In the genomic region with DNA sequence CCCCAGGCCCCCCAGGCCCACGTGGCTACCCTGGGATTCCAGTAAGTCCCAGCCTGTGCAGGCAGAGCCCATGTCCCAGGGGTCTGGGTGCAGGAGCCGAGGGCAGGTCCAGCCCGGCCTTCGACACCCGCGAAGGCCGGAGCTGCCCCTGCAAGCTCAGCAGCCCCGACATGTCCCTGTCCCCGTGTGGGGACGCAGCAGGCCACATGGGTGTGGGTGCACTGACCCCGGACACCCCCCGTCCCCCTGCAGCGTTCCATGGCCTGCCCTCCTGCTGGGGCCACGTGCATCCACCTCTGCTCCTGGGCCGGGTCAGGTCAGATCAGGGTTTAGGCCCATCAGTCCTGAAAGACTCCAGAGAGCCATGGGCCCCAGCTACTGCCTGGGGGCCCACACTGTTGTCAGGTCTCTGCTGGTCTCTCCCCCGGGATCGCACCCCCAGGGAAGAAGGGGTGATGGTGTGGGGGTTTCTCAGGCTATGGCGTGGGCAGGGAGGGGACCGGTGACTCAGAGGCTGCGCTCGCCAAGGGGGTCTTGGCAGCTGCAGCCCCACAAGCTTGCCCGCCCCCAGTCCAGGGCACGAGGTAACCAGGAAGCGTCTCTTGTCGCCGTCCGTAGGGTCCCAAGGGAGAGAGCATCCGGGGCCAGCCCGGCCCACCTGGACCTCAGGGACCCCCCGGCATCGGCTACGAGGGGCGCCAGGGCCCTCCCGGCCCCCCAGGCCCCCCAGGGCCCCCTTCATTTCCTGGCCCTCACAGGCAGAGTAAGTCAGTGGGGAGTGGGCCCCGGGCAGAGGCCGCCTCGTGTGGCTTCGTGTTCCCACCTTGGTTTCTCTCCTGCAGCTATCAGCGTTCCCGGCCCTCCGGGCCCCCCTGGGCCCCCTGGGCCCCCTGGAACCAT, we compare ENCODE assay signal across 21 cellular contexts. TPM values are rescaled to one million over a fixed set of nuclear protein-coding genes. Genes with fewer than 3 reads are reported as not detected.
DNase-seq lines count a peak whose midpoint lies in the region; ATAC-seq, FAIRE-seq and TF ChIP-seq lines count a peak whose summit lies in the region.
"Had no signal": no experiment of that assay in that cellular context is flagged by ENCODE, and none has a peak within 500 bp of the region (broad histone marks: within the 10 kb centered on the region; RNA-seq: fewer than 3 reads in every experiment).

No MANE protein-coding gene starts in this region.

- no peak overlapping the region for H3K4me3 ChIP-seq in HepG2 (replicated peaks in 1 of 3; ENCODE audit: insufficient read depth in 1 of 3, low read depth in 2 of 3, low read length in 3 of 3)
- H3K4me3 ChIP-seq in sigmoid colon: no peak overlapping the region
- H3K4me3 ChIP-seq: HAP-1, heart right ventricle, prostate gland, thoracic aorta had no signal

- H2AFZ ChIP-seq in HepG2 (ENCODE audit: low read length): no peak overlapping the region

- H4K20me1 ChIP-seq in HepG2 (ENCODE audit: insufficient read depth, low read length): no peaks in the 10 kb centered on the region

- no peaks in the 10 kb centered on the region for H3K27me3 ChIP-seq in HepG2 (ENCODE audit: control insufficient read depth in 1 of 2, insufficient read depth in 2 of 2, low read length in 2 of 2)
- no peaks in the 10 kb centered on the region for H3K27me3 ChIP-seq in sigmoid colon
- H3K27me3 ChIP-seq: heart right ventricle had no signal

- WGBS in HepG2 (ENCODE audit: low lambda C conversion rate): 95% methylated on average over 4 of the region's 41 CpGs
- WGBS in sigmoid colon, 2 donors: 63 to 84% methylated on average over 41 of the region's 41 CpGs

- intact Hi-C loops in HepG2 (cut with micrococcal nuclease; ENCODE audit: unreplicated experiment): no loop called here
- intact Hi-C loops in sigmoid colon (cut with DNase I): no loop called here

- no peak overlapping the region for H3K9ac ChIP-seq in HepG2 (ENCODE audit: insufficient read depth, low read depth, low read length)

- peaks cover 2 to 6% of the 10 kb centered on the region in 2 experiments; a peak in 2 of 5 replicates for H3K36me3 ChIP-seq in HepG2 (replicated peaks in 1 of 2; ENCODE audit: control insufficient read depth in 1 of 2, insufficient read depth in 2 of 2, low read length in 2 of 2)
- H3K36me3 ChIP-seq in sigmoid colon: peaks cover 0 to 19% (median 0%) of the 10 kb centered on the region in 4 donors
- H3K36me3 ChIP-seq: HAP-1, prostate gland had no signal

- TF ChIP-seq CTCF in HepG2 (CRISPR knock-in tag; IDR thresholded peaks at IDR 0.05) (no peak), sigmoid colon (IDR thresholded peaks at IDR 0.05) (no peak)

- no peak for FAIRE-seq in HepG2 (lab: Jason Lieb, UNC)
- FAIRE-seq: small intestine had no signal

- POLR2A ChIA-PET in HepG2 (lab: Yijun Ruan, JAX): interaction anchor here (1.0 kb wide), 1 partner anchor 35 kb away, joined by 3 read pairs; no protein-coding TSS in a partner anchor

- TF ChIP-seq POLR2A in HepG2 (IDR thresholded peaks at IDR 0.05; ENCODE audit: insufficient read depth in 1 of 2, low read depth in 2 of 2, low read length in 2 of 2) (no peak), sigmoid colon (IDR thresholded peaks at IDR 0.05) (no peak)

- in situ Hi-C loops in HepG2 (cut with HindIII; ENCODE audit: extremely low pct_ligation_motif_present, low pct_unique_long_range_greater_than_20kb): no loop called here

- H3K9me3 ChIP-seq in HepG2 (ENCODE audit: low read length): no peaks in the 10 kb centered on the region
- no peaks in the 10 kb centered on the region for H3K9me3 ChIP-seq in sigmoid colon
- H3K9me3 ChIP-seq: HAP-1, heart right ventricle, prostate gland, thoracic aorta had no signal

- peak; percentile 8 for ATAC-seq in esophagus mucosa
- no peak for ATAC-seq in HepG2
- ATAC-seq in HG03521 (IDR thresholded peaks at IDR 0.05; ENCODE audit: unreplicated experiment): no peak
- ATAC-seq in GM21717 (IDR thresholded peaks at IDR 0.05; ENCODE audit: unreplicated experiment): no peak
- ATAC-seq: CD8-positive, alpha-beta T cell; stimulated activated effector memory CD8-positive, alpha-beta T cell treated with anti-CD3 and anti-CD28 coated beads, Interleukin-12 subunit alpha, Interleukin-12 subunit beta, amount 100 ng/mL, for 72 hours had no signal

- H3K27ac ChIP-seq in HepG2 (ENCODE audit: extremely low read length, insufficient read depth, low read length) (no peak overlapping the region), sigmoid colon (no peak overlapping the region)
- H3K27ac ChIP-seq: heart right ventricle, prostate gland, thoracic aorta had no signal

- H3K4me1 ChIP-seq in HepG2 (ENCODE audit: insufficient read depth, low read length) (peaks cover 19% of the 10 kb centered on the region), sigmoid colon (no peaks in the 10 kb centered on the region)
- H3K4me1 ChIP-seq: HAP-1, heart right ventricle, prostate gland had no signal

- TF ChIP-seq EP300 in Ishikawa (IDR thresholded peaks at IDR 0.05; ENCODE audit: borderline replicate concordance) (no peak), HepG2 (IDR thresholded peaks at IDR 0.05; ENCODE audit: low read depth in 2 of 2, low read length in 2 of 2) (no peak), HepG2 (CRISPR knock-in tag; IDR thresholded peaks at IDR 0.05; ENCODE audit: borderline replicate concordance) (no peak), sigmoid colon (IDR thresholded peaks at IDR 0.05) (no peak)

- BruUV-seq in HepG2 (replicated peaks; lab: Mats Ljungman, UMichigan): no TSS peak

- TF ChIP-seq RAD21 in Ishikawa (IDR thresholded peaks at IDR 0.05; ENCODE audit: low read depth): no peak
- no peak for TF ChIP-seq RAD21 in HepG2 (CRISPR knock-in tag; IDR thresholded peaks at IDR 0.05)

- H3K4me2 ChIP-seq in HepG2 (ENCODE audit: low read depth, low read length): no peak overlapping the region

- CTCF ChIA-PET in HepG2 (lab: Yijun Ruan, JAX; ENCODE audit: low intra/inter-chr PET ratio, low total read pairs): no interaction called here

- no peak for DNase-seq in HepG2 (ENCODE audit: low spot score)
- peak; percentile 60 for DNase-seq in sigmoid colon
- no peak for DNase-seq in NCI-H1930 (lab: John Stamatoyannopoulos, UW)
- DNase-seq: activated CD8-positive, alpha-beta memory T cell treated with anti-CD3 and anti-CD28 coated beads, Interleukin-2, amount 50 U/mL, for 48 hours; cerebellar nuclear complex; KG1; NCI-H1436; NCI-H446 treated with DMSO at 0.1 percent for 48 hours; OCI-M1; stimulated activated CD4-positive, alpha-beta T cell treated with anti-CD3 and anti-CD28 coated beads, Interleukin-2, amount 100 ng/mL, for 24 hours had no signal

- no peaks in the 10 kb centered on the region for H3K79me2 ChIP-seq in HepG2 (ENCODE audit: insufficient read depth, low read length)

TF ChIP-seq in Ishikawa, 13 proteins besides CTCF, POLR2A, EP300 and RAD21 (continues in another document):
- TF ChIP-seq, protein P1, sequence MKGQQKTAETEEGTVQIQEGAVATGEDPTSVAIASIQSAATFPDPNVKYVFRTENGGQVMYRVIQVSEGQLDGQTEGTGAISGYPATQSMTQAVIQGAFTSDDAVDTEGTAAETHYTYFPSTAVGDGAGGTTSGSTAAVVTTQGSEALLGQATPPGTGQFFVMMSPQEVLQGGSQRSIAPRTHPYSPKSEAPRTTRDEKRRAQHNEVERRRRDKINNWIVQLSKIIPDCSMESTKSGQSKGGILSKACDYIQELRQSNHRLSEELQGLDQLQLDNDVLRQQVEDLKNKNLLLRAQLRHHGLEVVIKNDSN (IDR thresholded peaks at IDR 0.05): no peak

TF ChIP-seq in HepG2, 621 proteins besides CTCF, POLR2A, EP300 and RAD21:
- TF ChIP-seq PCBP1 (IDR thresholded peaks at IDR 0.05; ENCODE audit: borderline replicate concordance, low read depth, low read length) (0 out of 2 replicates have a peak, but pooled peaks have one; percentile 7), AGO1 (IDR thresholded peaks at IDR 0.05; ENCODE audit: low read depth, low read length, poor library complexity, severe bottlenecking) (peak; percentile 21), AGO2 (optimal IDR thresholded peaks at IDR 0.05; ENCODE audit: low read depth, low read length) (peak; percentile 77), U2AF1 (optimal IDR thresholded peaks at IDR 0.05; ENCODE audit: low read depth, low read length) (no peak), FOXC1 (CRISPR knock-in tag; IDR thresholded peaks at IDR 0.05; ENCODE audit: borderline replicate concordance) (no peak)

RNA-seq across cellular contexts. Expression of a gene that starts 37.5 kb away (rescaled TPM):
- total RNA-seq in esophagus mucosa (3.1 TPM), HepG2 (2016; rRNA removed; fragmentation: Illumina TruSeq; extraction: Trizol) (12.6 and 21.8 TPM in 2 replicates), sigmoid colon (1 to 10 TPM; 2.1 to 6.4 (median 2.5) TPM)
- 4.8 and 5.6 TPM in 2 replicates for total RNA-seq in HepG2 (2016; cell fraction: cytosol; rRNA removed; fragmentation: Illumina TruSeq; extraction: Trizol; ENCODE audit: low read depth)
- total RNA-seq in HepG2 (2016; cell fraction: insoluble cytoplasmic fraction; rRNA removed; fragmentation: Illumina TruSeq; extraction: Trizol): 11.0 and 23.6 TPM in 2 replicates
- total RNA-seq in HepG2 (2016; cell fraction: membrane; rRNA removed; fragmentation: Illumina TruSeq; extraction: Trizol): 10.8 TPM in 2 replicates
- total RNA-seq in HepG2 (2016; cell fraction: nucleus; rRNA removed; fragmentation: Illumina TruSeq; extraction: Trizol): 21.2 and 27.4 TPM in 2 replicates
- polyA plus RNA-seq in HepG2 (2011; rRNA removed) (23.0 and 31.0 TPM in 2 replicates), sigmoid colon (10 to 100 TPM in 1 of 3 donors, 1 to 10 TPM in 2; 1.8 to 10.7 (median 3.2) TPM)
- polyA plus RNA-seq in HepG2 (2011; cell fraction: cytosol; rRNA removed): 14.5 and 24.7 TPM in 2 replicates
- polyA plus RNA-seq in HepG2 (2011; cell fraction: nucleus; rRNA removed): 49.0 and 62.1 TPM in 2 replicates
- 18.0 and 36.8 TPM in 2 replicates for polyA plus RNA-seq in HepG2 (2012)
- 3.7 and 4.0 TPM in 2 replicates for polyA plus RNA-seq in HepG2 (2016; cell fraction: cytosol; fragmentation: Illumina TruSeq; extraction: Trizol; ENCODE audit: low read depth)
- 11.1 and 13.0 TPM in 2 replicates for polyA plus RNA-seq in HepG2 (2016; cell fraction: insoluble cytoplasmic fraction; fragmentation: Illumina TruSeq; extraction: Trizol; ENCODE audit: low read depth)
- 6.4 and 7.2 TPM in 2 replicates for polyA plus RNA-seq in HepG2 (2016; cell fraction: membrane; fragmentation: Illumina TruSeq; extraction: Trizol; ENCODE audit: low read depth)
- 44.5 and 46.0 TPM in 2 replicates for polyA plus RNA-seq in HepG2 (2016; cell fraction: nucleus; fragmentation: Illumina TruSeq; extraction: Trizol; ENCODE audit: insufficient read depth, low read depth)
- polyA minus RNA-seq in HepG2 (2011; rRNA and poly(A)+ RNA removed; ENCODE audit: low replicate concordance): 42.0 and 128 TPM in 2 replicates
- polyA minus RNA-seq in HepG2 (2011; cell fraction: cytosol; rRNA and poly(A)+ RNA removed): 32.2 and 34.4 TPM in 2 replicates
- 12.2 and 14.7 TPM in 2 replicates for polyA minus RNA-seq in HepG2 (2011; cell fraction: nucleus; rRNA and poly(A)+ RNA removed)
